In genomic region chr2:72097276-72097675, GRCh38 we compare ENCODE assay signal across 14 cellular contexts. TPM values are rescaled to one million over a fixed set of nuclear protein-coding genes. Genes with fewer than 3 reads are reported as not detected.
A peak's percentile ranks its signal among the peaks of the same experiment; 100 is the strongest.
DNase-seq lines count a peak whose midpoint lies in the region; ATAC-seq and TF ChIP-seq lines count a peak whose summit lies in the region.
"Had no signal": no experiment of that assay in that cellular context is flagged by ENCODE, and none has a peak within 500 bp of the region (broad histone marks: within the 10 kb centered on the region; RNA-seq: fewer than 3 reads in every experiment).

No MANE protein-coding gene starts in this region.

- H3K36me3 Mint-ChIP-seq in activated CD8-positive, alpha-beta memory T cell treated with anti-CD3 and anti-CD28 coated beads, Interleukin-2, amount 10 ng/mL, durations not matched to agents 7 days and 5 days, result no peaks in the 10 kb centered on the region
- H3K36me3 Mint-ChIP-seq: CD8-positive, alpha-beta memory T cell had no signal

- H3K9me3 Mint-ChIP-seq in activated CD8-positive, alpha-beta memory T cell treated with anti-CD3 and anti-CD28 coated beads, Interleukin-2, amount 10 ng/mL, durations not matched to agents 7 days and 5 days (ENCODE audit: low read depth), result no peaks in the 10 kb centered on the region
- H3K9me3 Mint-ChIP-seq: GM23338 had no signal

- no peak for ATAC-seq in activated CD8-positive, alpha-beta memory T cell treated with anti-CD3 and anti-CD28 coated beads, Interleukin-2, amount 10 ng/mL, durations not matched to agents 7 days and 5 days
- ATAC-seq: GM23338 had no signal

- TF ChIP-seq CTCF in coronary artery (IDR thresholded peaks at IDR 0.05), result no peak

- H3K4me1 Mint-ChIP-seq in activated CD8-positive, alpha-beta memory T cell treated with anti-CD3 and anti-CD28 coated beads, Interleukin-2, amount 10 ng/mL, durations not matched to agents 7 days and 5 days, result no peaks in the 10 kb centered on the region
- H3K4me1 Mint-ChIP-seq: CD8-positive, alpha-beta memory T cell had no signal

- peaks cover 20% of the 10 kb centered on the region for H3K27me3 Mint-ChIP-seq in activated CD8-positive, alpha-beta memory T cell treated with anti-CD3 and anti-CD28 coated beads, Interleukin-2, amount 10 ng/mL, durations not matched to agents 7 days and 5 days

- no peak overlapping the region for H3K4me3 Mint-ChIP-seq in activated CD8-positive, alpha-beta memory T cell treated with anti-CD3 and anti-CD28 coated beads, Interleukin-2, amount 10 ng/mL, durations not matched to agents 7 days and 5 days
- H3K4me3 Mint-ChIP-seq: CD8-positive, alpha-beta memory T cell; GM23338 had no signal

- no peak overlapping the region for H3K27ac ChIP-seq in coronary artery
- H3K27ac ChIP-seq: 22Rv1 had no signal

- CTCF ChIA-PET in activated CD8-positive, alpha-beta memory T cell treated with anti-CD3 and anti-CD28 coated beads, Interleukin-2, amount 10 ng/mL, durations not matched to agents 7 days and 5 days (lab: Charles Lee), result interaction anchor here (0.8 kb wide), 1 partner anchor 53 kb away, joined by 3 read pairs; no protein-coding TSS in a partner anchor

- peak; percentile 12 for DNase-seq in activated CD8-positive, alpha-beta memory T cell treated with anti-CD3 and anti-CD28 coated beads, Interleukin-2, amount 50 U/mL, for 48 hours
- DNase-seq in activated CD8-positive, alpha-beta memory T cell treated with anti-CD3 and anti-CD28 coated beads, Interleukin-2, amount 10 ng/mL, durations not matched to agents 7 days and 5 days, result no peak
- DNase-seq in coronary artery (ENCODE audit: low spot score) (peak; percentile 58), islet precursor cell (peak; percentile 22), ureter (ENCODE audit: low spot score) (peak; percentile 6), iPS-NIHi11 (ENCODE audit: low spot score) (no peak), dedifferentiated amniotic fluid mesenchymal stem cell (ENCODE audit: extremely low spot score) (no peak)
- DNase-seq in stimulated activated naive CD4-positive, alpha-beta T cell (lab: John Stamatoyannopoulos, UW), result no peak
- DNase-seq: Caco-2; CD8-positive, alpha-beta memory T cell; DMS 273 treated with DMSO at 0.1 percent for 48 hours had no signal

- H3K27ac Mint-ChIP-seq in activated CD8-positive, alpha-beta memory T cell treated with anti-CD3 and anti-CD28 coated beads, Interleukin-2, amount 10 ng/mL, durations not matched to agents 7 days and 5 days, result no peak overlapping the region
- H3K27ac Mint-ChIP-seq: CD8-positive, alpha-beta memory T cell; GM23338 had no signal

- H3K4me3 ChIP-seq in coronary artery, result no peak overlapping the region
- H3K4me3 ChIP-seq: GM23338, HAP-1 had no signal

RNA-seq across cellular contexts. Expression of gene CYP26B1, which starts 50.4 kb away (rescaled TPM):
- not detected for total RNA-seq in activated CD8-positive, alpha-beta memory T cell treated with anti-CD3 and anti-CD28 coated beads, Interleukin-2, amount 10 ng/mL, durations not matched to agents 7 days and 5 days
- 1.1 TPM for total RNA-seq in ureter
- total RNA-seq: CD8-positive, alpha-beta memory T cell had no signal

Comparison
In these comparisons a context has a peak if more than half of its experiments do, and no peak if none do; other contexts are left out.
1. DNase-seq: peak in activated CD8-positive, alpha-beta memory T cell treated with anti-CD3 and anti-CD28 coated beads, Interleukin-2, amount 50 U/mL, for 48 hours (single experiment), coronary artery (single experiment), islet precursor cell (single experiment) and ureter (single experiment); none in activated CD8-positive, alpha-beta memory T cell treated with anti-CD3 and anti-CD28 coated beads, Interleukin-2, amount 10 ng/mL, durations not matched to agents 7 days and 5 days (single experiment), stimulated activated naive CD4-positive, alpha-beta T cell (0 of 6), iPS-NIHi11 (single experiment) and dedifferentiated amniotic fluid mesenchymal stem cell (single experiment).